ENCODE assay signal across 17 cellular contexts in genomic region chr16:8712589-8713361, GRCh38. TPM values are rescaled to one million over a fixed set of nuclear protein-coding genes. Genes with fewer than 3 reads are reported as not detected.
DNase-seq lines count a peak whose midpoint lies in the region; ATAC-seq, FAIRE-seq and TF ChIP-seq lines count a peak whose summit lies in the region.
"Had no signal": no experiment of that assay in that cellular context is flagged by ENCODE, and none has a peak within 500 bp of the region (broad histone marks: within the 10 kb centered on the region; RNA-seq: fewer than 3 reads in every experiment).

No MANE protein-coding gene starts in this region.

- no peak for FAIRE-seq in K562 (lab: Jason Lieb, UNC)
- FAIRE-seq: bronchial epithelial cell, G401.6, HTR-8/SVneo had no signal

- no TSS peak for BruUV-seq in K562 (replicated peaks; lab: Mats Ljungman, UMichigan)

- H3K27me3 ChIP-seq in K562 (ENCODE audit: control insufficient read depth in 2 of 2, insufficient read depth in 2 of 2, low read length in 2 of 2) (peaks cover 8 to 36% of the 10 kb centered on the region in 2 experiments; a peak in 4 of 5 replicates), mesendoderm (ENCODE audit: insufficient read depth, low read length, poor library complexity) (no peaks in the 10 kb centered on the region)

- POLR2A ChIA-PET in K562 (lab: Yijun Ruan, JAX) = interaction anchor here (0.5 to 0.7 kb wide), 2 partner anchors 30 to 31 kb away, joined by 3 to 4 read pairs; no protein-coding TSS in a partner anchor

- no peak overlapping the region for H2BK120ac ChIP-seq in mesendoderm (ENCODE audit: low read depth, low read length)

- no peak overlapping the region for H3K9ac ChIP-seq in K562 (ENCODE audit: insufficient read depth in 1 of 2, low read depth in 2 of 2, low read length in 2 of 2)
- H3K9ac ChIP-seq in mesendoderm (ENCODE audit: low read length) = no peak overlapping the region

- H2BK15ac ChIP-seq in mesendoderm (replicated peaks; ENCODE audit: low read depth) = no peak overlapping the region

- no peaks in the 10 kb centered on the region for H3K9me1 ChIP-seq in K562 (ENCODE audit: control insufficient read depth, insufficient read depth, low read length)

- H3K4me3 ChIP-seq in K562 (no peak overlapping the region), mesendoderm (ENCODE audit: low read length) (no peak overlapping the region)

- H3K56ac ChIP-seq in mesendoderm (ENCODE audit: low read length) = no peak overlapping the region

- H3K4ac ChIP-seq in mesendoderm (ENCODE audit: low read depth, low read length) = no peak overlapping the region

- H4K20me1 ChIP-seq in K562 (replicated peaks; ENCODE audit: control insufficient read depth, insufficient read depth, low read length) = no peaks in the 10 kb centered on the region

- H3K36me3 ChIP-seq in K562 (ENCODE audit: control insufficient read depth, insufficient read depth, low read length) = no peaks in the 10 kb centered on the region
- no peaks in the 10 kb centered on the region for H3K36me3 ChIP-seq in mesendoderm (ENCODE audit: control insufficient read depth, insufficient read depth, low read length)

- H3K79me1 ChIP-seq in mesendoderm (ENCODE audit: low read length) = no peaks in the 10 kb centered on the region

- H3K23ac ChIP-seq in mesendoderm (ENCODE audit: low read length) = no peak overlapping the region

- no peak overlapping the region for H4K8ac ChIP-seq in mesendoderm (ENCODE audit: low read depth, low read length)

- no peak overlapping the region for H2AK5ac ChIP-seq in mesendoderm (ENCODE audit: low read length)

- TF ChIP-seq EP300 in K562 (IDR thresholded peaks at IDR 0.05; ENCODE audit: low read length) = no peak

- TF ChIP-seq RAD21 in K562 (CRISPR knock-in tag; conservative IDR thresholded peaks at IDR 0.05 in 1 of 2, IDR thresholded peaks at IDR 0.05 in 1 of 2) = no peak

- H3K9me3 ChIP-seq in K562 (replicated peaks; ENCODE audit: control insufficient read depth, insufficient read depth, low read depth, low read length) = no peaks in the 10 kb centered on the region

- 3% methylated on average over 25 of the region's 27 CpGs for WGBS in K562 (ENCODE audit: insufficient coverage, low coverage, missing lambda C conversion rate)
- WGBS in mesendoderm (ENCODE audit: extremely low coverage, insufficient coverage, low lambda C conversion rate) = no CpG with 5 or more reads among the region's 27 CpGs

- H3K4me2 ChIP-seq in K562 (ENCODE audit: insufficient read depth, low read length) = no peak overlapping the region
- H3K4me2 ChIP-seq in mesendoderm (ENCODE audit: low read length) = no peak overlapping the region

- no peak overlapping the region for H2AFZ ChIP-seq in K562 (ENCODE audit: low read depth, low read length)

- intact Hi-C loops in K562 (cut with micrococcal nuclease) = no loop called here

- H3K18ac ChIP-seq in mesendoderm (ENCODE audit: low read length) = no peak overlapping the region

- H3K79me2 ChIP-seq in K562 (ENCODE audit: control insufficient read depth, insufficient read depth, low read length) (no peaks in the 10 kb centered on the region), mesendoderm (ENCODE audit: control insufficient read depth, insufficient read depth, low read length) (no peaks in the 10 kb centered on the region)

- no peak for TF ChIP-seq POLR2A in K562 (conservative IDR thresholded peaks at IDR 0.05)

- ATAC-seq in K562 = no peak
- no peak for ATAC-seq in HG03045 (IDR thresholded peaks at IDR 0.05; ENCODE audit: unreplicated experiment)
- ATAC-seq in HG02870 (IDR thresholded peaks at IDR 0.05; ENCODE audit: unreplicated experiment) = no peak
- ATAC-seq: esophagus mucosa; naive thymus-derived CD8-positive, alpha-beta T cell had no signal

- H3K27ac ChIP-seq in K562 (ENCODE audit: extremely low read depth, low read depth, low read length) = no peak overlapping the region
- H3K27ac ChIP-seq in mesendoderm (ENCODE audit: low read depth, low read length) = no peak overlapping the region

- TF ChIP-seq CTCF in K562 (IDR thresholded peaks at IDR 0.05 in 2 of 3, conservative IDR thresholded peaks at IDR 0.05 in 1 of 3; ENCODE audit: insufficient read depth in 2 of 3, low read depth in 1 of 3, low read length in 3 of 3) = no peak

- H2BK5ac ChIP-seq in mesendoderm (ENCODE audit: low read length) = no peak overlapping the region

- no peak overlapping the region for H4K5ac ChIP-seq in mesendoderm (ENCODE audit: low read length)

- CTCF ChIA-PET in K562 (lab: Yijun Ruan, JAX; ENCODE audit: low intra/inter-chr PET ratio) = no interaction called here

- in situ Hi-C loops in K562 (cut with MboI) = no loop called here

- DNase-seq in DMS79 treated with DMSO at 0.1 percent for 48 hours (lab: John Stamatoyannopoulos, UW) (peak; percentile 62), NCI-H2171 (lab: John Stamatoyannopoulos, UW) (peak; percentile 55), K562 (ENCODE audit: extremely low read depth in 1 of 4, low spot score in 3 of 4) (peak in 1 of 4 experiments; percentile 3), mesendoderm (peak; percentile 41), NCI-H1048 (lab: John Stamatoyannopoulos, UW) (no peak)
- DNase-seq in activated naive CD4-positive, alpha-beta T cell (lab: John Stamatoyannopoulos, UW) = no peak
- DNase-seq: activated CD4-positive, CD25-positive, alpha-beta regulatory T cell; activated T-cell treated with anti-CD3 and anti-CD28 coated beads, Interleukin-2, amount 50 U/mL, for 48 hours; AML-193; naive thymus-derived CD8-positive, alpha-beta T cell; NCI-H510A had no signal

- H3K4me1 ChIP-seq in K562 (replicated peaks in 1 of 2; ENCODE audit: control insufficient read depth in 2 of 2, insufficient read depth in 2 of 2, low read length in 2 of 2) (no peaks in the 10 kb centered on the region), mesendoderm (ENCODE audit: control insufficient read depth, low read depth, low read length) (no peaks in the 10 kb centered on the region)

TF ChIP-seq in K562, 482 proteins besides CTCF, POLR2A, EP300 and RAD21:
- TF ChIP-seq RFX1 (IDR thresholded peaks at IDR 0.05) (peak; percentile 74), HMBOX1 (IDR thresholded peaks at IDR 0.05) (no peak)

RNA-seq across cellular contexts. Expression of gene ABAT, which starts 38.4 kb away (rescaled TPM):
- total RNA-seq in K562 (2011; cell fraction: chromatin; rRNA removed; ENCODE audit: low replicate concordance) = 1.5 and 2.6 TPM in 2 replicates
- 0.92 and 1.2 TPM in 2 replicates for total RNA-seq in K562 (2011; cell fraction: nucleolus; rRNA removed)
- 1.0 and 2.2 TPM in 2 replicates for total RNA-seq in K562 (2011; cell fraction: nucleoplasm; rRNA removed)
- total RNA-seq in K562 (2014; rRNA removed) (0.05 TPM in 1 of 2 replicates, not detected in the other), K562 (2014; rRNA removed; fragmentation: Illumina TruSeq; extraction: Trizol) (0.06 and 0.11 TPM in 2 replicates), K562 (2015; rRNA removed; fragmentation: Illumina TruSeq; extraction: Trizol) (0.08 and 0.18 TPM in 2 replicates), K562 (2021) (0.31 and 0.49 TPM in 2 replicates)
- polyA plus RNA-seq in K562 (2011; rRNA removed) (0.18 and 0.45 TPM in 2 replicates), K562 (2014; fragmentation: Illumina TruSeq; extraction: Trizol) (0.10 TPM in 1 of 2 replicates, not detected in the other), K562 (2014; fragmentation: Nextera tagmentation; extraction: Ambion mirVana) (under 1 TPM; 0.01 to 0.04 TPM), K562 (2014; rRNA removed) (0.07 and 0.20 TPM in 2 replicates)
- polyA plus RNA-seq in K562 (2011; cell fraction: cytosol; rRNA removed) = 0.21 and 0.27 TPM in 2 replicates
- 0.36 and 0.88 TPM in 2 replicates for polyA plus RNA-seq in K562 (2011; cell fraction: nucleus; rRNA removed)
- polyA plus RNA-seq in K562 (2012) = 0.13 and 0.47 TPM in 2 replicates
- polyA minus RNA-seq in K562 (2011; rRNA and poly(A)+ RNA removed) = 0.72 TPM in 1 of 2 replicates, not detected in the other
- polyA minus RNA-seq in K562 (2011; cell fraction: cytosol; rRNA and poly(A)+ RNA removed) = not detected in 2 replicates
- polyA minus RNA-seq in K562 (2011; cell fraction: nucleus; rRNA and poly(A)+ RNA removed) = 0.13 and 0.67 TPM in 2 replicates
- 2.8 TPM for polyA plus RNA-seq in mesendoderm (2013, experiment 1 of 2)
- 2.9 TPM for polyA plus RNA-seq in mesendoderm (2013, experiment 2 of 2)

Comparison
In these comparisons a context has a peak if more than half of its experiments do, and no peak if none do; other contexts are left out.
1. DNase-seq: peak in DMS79 treated with DMSO at 0.1 percent for 48 hours (single experiment), NCI-H2171 (single experiment) and mesendoderm (single experiment); none in activated naive CD4-positive, alpha-beta T cell (0 of 4) and NCI-H1048 (single experiment).